17 cellular contexts compared by ENCODE assay signal in the genomic region with DNA sequence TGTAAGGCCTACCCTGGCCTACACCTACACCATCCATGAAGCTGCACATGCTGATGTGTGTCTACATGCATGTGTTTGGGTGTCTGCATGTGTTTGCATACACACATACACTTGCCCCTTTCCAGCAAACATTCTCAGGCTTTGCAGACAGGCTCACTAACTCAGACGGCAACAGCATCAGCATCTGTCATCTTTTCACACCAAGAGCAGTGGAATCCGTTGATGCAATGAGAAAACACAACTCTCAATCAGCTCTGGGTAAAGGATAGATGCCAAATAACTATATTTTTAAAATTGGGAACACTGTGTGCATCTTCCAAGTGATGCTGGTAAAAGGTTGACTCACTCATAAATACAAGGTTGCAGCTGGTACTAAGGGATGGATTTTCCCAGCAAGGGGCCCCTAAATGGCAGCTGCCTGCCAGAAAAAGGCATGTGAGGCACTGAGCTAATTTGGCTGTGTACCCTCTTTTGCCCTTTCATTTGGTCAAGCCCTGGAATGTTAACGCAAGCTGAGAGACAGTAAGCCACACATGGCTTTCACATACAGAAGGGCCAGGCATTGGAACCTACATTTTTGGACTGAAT.
"Had no signal": no experiment of that assay in that cellular context is flagged by ENCODE, and none has a peak within 500 bp of the region (broad histone marks: within the 10 kb centered on the region; RNA-seq: fewer than 3 reads in every experiment).

No MANE protein-coding gene starts in this region.

- H3K27ac Mint-ChIP-seq: activated CD4-positive, alpha-beta memory T cell treated with anti-CD3 and anti-CD28 coated beads, Interleukin-2, amount 10 ng/mL, durations not matched to agents 7 days and 5 days; activated naive CD8-positive, alpha-beta T cell; activated T-cell treated with anti-CD3 and anti-CD28 coated beads, Interleukin-2, amount 50 U/mL, for 24 hours; naive thymus-derived CD4-positive, alpha-beta T cell; progenitor cell of endocrine pancreas; stimulated activated naive CD8-positive, alpha-beta T cell treated with anti-CD3 and anti-CD28 coated beads, Interleukin-15, amount 100 ng/mL, for 72 hours had no signal

- H3K4me1 Mint-ChIP-seq: activated CD4-positive, alpha-beta memory T cell treated with anti-CD3 and anti-CD28 coated beads, Interleukin-2, amount 10 ng/mL, durations not matched to agents 7 days and 5 days; naive thymus-derived CD4-positive, alpha-beta T cell; stimulated activated naive CD8-positive, alpha-beta T cell treated with anti-CD3 and anti-CD28 coated beads, Interleukin-15, amount 100 ng/mL, for 72 hours had no signal

- H3K36me3 Mint-ChIP-seq: activated naive CD8-positive, alpha-beta T cell; naive thymus-derived CD4-positive, alpha-beta T cell had no signal

- H3K9me3 ChIP-seq: left lung, neutrophil, right lobe of liver, spleen had no signal

- H3K4me3 Mint-ChIP-seq: activated CD4-positive, alpha-beta memory T cell treated with anti-CD3 and anti-CD28 coated beads, Interleukin-2, amount 10 ng/mL, durations not matched to agents 7 days and 5 days; activated naive CD8-positive, alpha-beta T cell; activated T-cell treated with anti-CD3 and anti-CD28 coated beads, Interleukin-2, amount 50 U/mL, for 24 hours; naive thymus-derived CD4-positive, alpha-beta T cell; stimulated activated naive CD8-positive, alpha-beta T cell treated with anti-CD3 and anti-CD28 coated beads, Interleukin-15, amount 100 ng/mL, for 72 hours had no signal

- H3K9me3 Mint-ChIP-seq: activated CD4-positive, alpha-beta memory T cell treated with anti-CD3 and anti-CD28 coated beads, Interleukin-2, amount 10 ng/mL, durations not matched to agents 7 days and 5 days; activated T-cell treated with anti-CD3 and anti-CD28 coated beads, Interleukin-2, amount 50 U/mL, for 24 hours had no signal

- H3K4me3 ChIP-seq: left lung, right lobe of liver, spleen had no signal

- H3K27me3 ChIP-seq: left lung, neutrophil, right lobe of liver, spleen had no signal

- H3K27ac ChIP-seq: left lung, neutrophil, right lobe of liver, spleen, WERI-Rb-1 had no signal

- DNase-seq: activated CD4-positive, alpha-beta memory T cell treated with anti-CD3 and anti-CD28 coated beads, Interleukin-2, amount 10 ng/mL, durations not matched to agents 7 days and 5 days; activated CD4-positive, alpha-beta T cell treated with anti-CD3 and anti-CD28 coated beads for 4 hours; activated T-cell treated with anti-CD3 and anti-CD28 coated beads, Interleukin-2, amount 50 U/mL, for 24 hours; kidney; left lung; mammary epithelial cell; naive thymus-derived CD4-positive, alpha-beta T cell; right lobe of liver; spleen; stimulated activated naive CD8-positive, alpha-beta T cell treated with anti-CD3 and anti-CD28 coated beads, Interleukin-15, amount 100 ng/mL, for 72 hours; T-helper 1 cell; T1000; WERI-Rb-1 had no signal

- ATAC-seq: left lung; naive thymus-derived CD4-positive, alpha-beta T cell; right lobe of liver; SK-N-SH treated with all-trans-retinoic acid at 6 μM for 48 hours; stimulated activated naive CD8-positive, alpha-beta T cell treated with anti-CD3 and anti-CD28 coated beads, Interleukin-15, amount 100 ng/mL, for 72 hours had no signal

- H3K4me1 ChIP-seq: left lung, right lobe of liver, spleen had no signal

- H3K36me3 ChIP-seq: left lung, neutrophil, right lobe of liver, spleen, WERI-Rb-1 had no signal

- H3K27me3 Mint-ChIP-seq: activated CD4-positive, alpha-beta memory T cell treated with anti-CD3 and anti-CD28 coated beads, Interleukin-2, amount 10 ng/mL, durations not matched to agents 7 days and 5 days; activated naive CD8-positive, alpha-beta T cell; activated T-cell treated with anti-CD3 and anti-CD28 coated beads, Interleukin-2, amount 50 U/mL, for 24 hours; naive thymus-derived CD4-positive, alpha-beta T cell; progenitor cell of endocrine pancreas; stimulated activated naive CD8-positive, alpha-beta T cell treated with anti-CD3 and anti-CD28 coated beads, Interleukin-15, amount 100 ng/mL, for 72 hours had no signal
